ENCODE assay signal across 8 cellular contexts in genomic region chr14:69625299-69626131, GRCh38. TPM values are rescaled to one million over a fixed set of nuclear protein-coding genes. Genes with fewer than 3 reads are reported as not detected.
DNase-seq lines count a peak whose midpoint lies in the region; TF ChIP-seq lines count a peak whose summit lies in the region.

No MANE protein-coding gene starts in this region.

- H3K36me3 Mint-ChIP-seq in HFFc6 (ENCODE audit: low read depth), result no peaks in the 10 kb centered on the region

- TF ChIP-seq CTCF in GM10248 (IDR thresholded peaks at IDR 0.05; ENCODE audit: control extremely low read depth, extremely low read depth, low read depth, missing control alignments), result no peak
- TF ChIP-seq CTCF in HFFc6 (IDR thresholded peaks at IDR 0.05), result no peak
- TF ChIP-seq CTCF in OCI-LY1 (IDR thresholded peaks at IDR 0.05; ENCODE audit: low read length), result no peak
- no peak for TF ChIP-seq CTCF in left ventricle myocardium inferior (IDR thresholded peaks at IDR 0.05; ENCODE audit: borderline replicate concordance)

- no peaks in the 10 kb centered on the region for H3K27me3 Mint-ChIP-seq in HFFc6 (ENCODE audit: insufficient read depth)

- H4K20me1 ChIP-seq in OCI-LY1 (ENCODE audit: insufficient read depth, low read length), result no peaks in the 10 kb centered on the region

- H3F3A ChIP-seq in OCI-LY1 (ENCODE audit: insufficient read depth, low read length), result 0 out of 2 replicates have a peak, but pooled peaks cover 5% of the 10 kb centered on the region

- H3K4me3 ChIP-seq in OCI-LY1 (ENCODE audit: low read depth, low read length, poor library complexity, severe bottlenecking) (peak overlapping the region; percentile 37), left ventricle myocardium inferior (peak overlapping the region; percentile 3)

- peak overlapping the region; percentile 66 for H3K27ac Mint-ChIP-seq in HFFc6

- intact Hi-C loops in left ventricle myocardium inferior (cut with micrococcal nuclease), result no loop called here

- peaks cover 96% of the 10 kb centered on the region for H3K4me1 ChIP-seq in OCI-LY1 (ENCODE audit: insufficient read depth, low read length, severe bottlenecking)
- peaks cover 97% of the 10 kb centered on the region for H3K4me1 ChIP-seq in left ventricle myocardium inferior

- peak overlapping the region; percentile 57 for H3K4me2 ChIP-seq in OCI-LY1 (ENCODE audit: low read length)

- H3K4me1 Mint-ChIP-seq in HFFc6 (ENCODE audit: low read depth), result peaks cover 69% of the 10 kb centered on the region

- H3K9ac ChIP-seq in OCI-LY1 (ENCODE audit: low read length), result peak overlapping the region; percentile 44; the same call in 1 of the 2 replicates

- H3K36me3 ChIP-seq in OCI-LY1 (ENCODE audit: insufficient read depth, low read length) (no peaks in the 10 kb centered on the region), left ventricle myocardium inferior (no peaks in the 10 kb centered on the region)

- CTCF ChIA-PET in GM10248 (lab: Yijun Ruan, JAX), result interaction anchor here (0.9 to 2.0 kb wide), 10 partner anchors 9 to 39 kb away, joined by 3 to 6 read pairs (median 4); no protein-coding TSS in a partner anchor

- H3K27me3 ChIP-seq in OCI-LY1 (ENCODE audit: insufficient read depth, low read length), result no peaks in the 10 kb centered on the region
- no peaks in the 10 kb centered on the region for H3K27me3 ChIP-seq in left ventricle myocardium inferior (ENCODE audit: low read depth)

- H3K79me2 ChIP-seq in OCI-LY1 (ENCODE audit: insufficient read depth, low read length), result peaks cover 100% of the 10 kb centered on the region

- H3K27ac ChIP-seq in OCI-LY1 (ENCODE audit: low read depth, low read length, poor library complexity, severe bottlenecking) (peak overlapping the region; percentile 78), left ventricle myocardium inferior (replicated peaks) (peak overlapping the region; percentile 31)

- no peak overlapping the region for H3K4me3 Mint-ChIP-seq in HFFc6

- no peak overlapping the region for H2AFZ ChIP-seq in OCI-LY1 (ENCODE audit: low read length)

- no peaks in the 10 kb centered on the region for H3K9me3 Mint-ChIP-seq in HFFc6

- no peaks in the 10 kb centered on the region for H3K9me3 ChIP-seq in OCI-LY1 (ENCODE audit: low read length)
- no peaks in the 10 kb centered on the region for H3K9me3 ChIP-seq in left ventricle myocardium inferior (replicated peaks)

- DNase-seq in GM10248 (ENCODE audit: extremely low spot score), result peak; percentile 70
- DNase-seq in HFFc6, result no peak
- DNase-seq in activated gamma-delta T cell (lab: John Stamatoyannopoulos, UW), result peak; percentile 12
- peak; percentile 72 for DNase-seq in left ventricle myocardium inferior
- peak; percentile 85 for DNase-seq in stimulated activated CD4-positive, alpha-beta T cell treated with anti-CD3 and anti-CD28 coated beads, Interleukin-1b, Interleukin-23, amount 100 ng/mL, for 48 hours
- no peak for DNase-seq in NCI-H1436 (lab: John Stamatoyannopoulos, UW)
- DNase-seq in HPDE6-E6E7 (ENCODE audit: extremely low spot score), result no peak

- no peaks in the 10 kb centered on the region for H3K9me2 ChIP-seq in OCI-LY1 (ENCODE audit: low read depth, low read length)

- POLR2A ChIA-PET in GM10248 (lab: Yijun Ruan, JAX), result interaction anchor here (1.1 to 2.3 kb wide), 2 partner anchors 11 to 13 kb away, joined by 3 to 8 read pairs; partner anchors contain the start of gene SUSD6

RNA-seq across cellular contexts. Expression of gene SUSD6, which starts 14.1 kb away (rescaled TPM):
- total RNA-seq in HFFc6 (2021; fragmentation: NEBNext Ultra II Directional; extraction: Animal tissue kit (Norgen Biotek cat#: 25700)), result 10 to 100 TPM; 15.8 to 21.8 (median 17.9) TPM
- 23.9 TPM for total RNA-seq in left ventricle myocardium inferior

RNA-seq across cellular contexts. Expression of gene CCDC177, which starts 50.8 kb away (rescaled TPM):
- not detected for total RNA-seq in HFFc6 (2021; fragmentation: NEBNext Ultra II Directional; extraction: Animal tissue kit (Norgen Biotek cat#: 25700))
- not detected for total RNA-seq in left ventricle myocardium inferior

Comparison
In these comparisons a context has a peak if more than half of its experiments do, and no peak if none do; other contexts are left out.
1. DNase-seq: peak in GM10248 (single experiment), activated gamma-delta T cell (single experiment), left ventricle myocardium inferior (single experiment) and stimulated activated CD4-positive, alpha-beta T cell treated with anti-CD3 and anti-CD28 coated beads, Interleukin-1b, Interleukin-23, amount 100 ng/mL, for 48 hours (single experiment); none in HFFc6 (single experiment), NCI-H1436 (single experiment) and HPDE6-E6E7 (single experiment).